Comparison of ENCODE assay signal across 21 cellular contexts in genomic region chr4:175440776-175441175, GRCh38.
"Had no signal": no experiment of that assay in that cellular context is flagged by ENCODE, and none has a peak within 500 bp of the region (broad histone marks: within the 10 kb centered on the region; RNA-seq: fewer than 3 reads in every experiment).

No MANE protein-coding gene starts in this region.

- H3K4me3 ChIP-seq: esophagus muscularis mucosa, gastroesophageal sphincter, lung, right atrium auricular region, sigmoid colon, skin epidermis, suprapubic skin, thyroid gland, upper lobe of left lung, uterus had no signal

- ATAC-seq: gastroesophageal sphincter, left cardiac atrium, left ventricle myocardium superior had no signal

- H3K9me3 ChIP-seq: esophagus muscularis mucosa, gastroesophageal sphincter, right atrium auricular region, sigmoid colon, suprapubic skin, thyroid gland, upper lobe of left lung, uterus had no signal

- H3K27ac ChIP-seq: epithelial cell of prostate, esophagus muscularis mucosa, gastroesophageal sphincter, right atrium auricular region, sigmoid colon, skin epidermis, suprapubic skin, thyroid gland, upper lobe of left lung, uterus had no signal

- H3K27me3 ChIP-seq: esophagus muscularis mucosa, gastroesophageal sphincter, right atrium auricular region, sigmoid colon, suprapubic skin, thyroid gland, upper lobe of left lung, uterus had no signal

- H3K36me3 ChIP-seq: esophagus muscularis mucosa, gastroesophageal sphincter, right atrium auricular region, sigmoid colon, suprapubic skin, thyroid gland, upper lobe of left lung, uterus had no signal

- H3K4me1 ChIP-seq: esophagus muscularis mucosa, gastroesophageal sphincter, right atrium auricular region, sigmoid colon, suprapubic skin, thyroid gland, upper lobe of left lung, uterus had no signal

- DNase-seq: effector memory CD4-positive, alpha-beta T cell; foreskin fibroblast; glutamatergic neuron; kidney; left cardiac atrium; left ventricle myocardium superior; mesenchymal stem cell; midbrain; sigmoid colon; stimulated activated CD4-positive, alpha-beta T cell treated with anti-CD3 and anti-CD28 coated beads, Interleukin-2, amount 100 ng/mL, for 24 hours; stimulated activated naive CD4-positive, alpha-beta T cell treated with Interleukin-2 at 50 U/mL for 16 hours; thyroid gland; upper lobe of left lung; uterus had no signal
